Comparison of ENCODE assay signal across 9 cellular contexts in genomic region chr11:31804439-31805036, GRCh38. TPM values are rescaled to one million over a fixed set of nuclear protein-coding genes. Genes with fewer than 3 reads are reported as not detected.
DNase-seq lines count a peak whose midpoint lies in the region; ATAC-seq and TF ChIP-seq lines count a peak whose summit lies in the region.
"Had no signal": no experiment of that assay in that cellular context is flagged by ENCODE, and none has a peak within 500 bp of the region (broad histone marks: within the 10 kb centered on the region; RNA-seq: fewer than 3 reads in every experiment).

No MANE protein-coding gene starts in this region.

- H3K27ac Mint-ChIP-seq in mesothelial cell of epicardium: no peak overlapping the region

- H3K27me3 Mint-ChIP-seq in mesothelial cell of epicardium (ENCODE audit: low read depth): peaks cover 98% of the 10 kb centered on the region

- H3K4me1 ChIP-seq in adipocyte (ENCODE audit: control insufficient read depth, insufficient read depth, low read length): peaks cover 9% of the 10 kb centered on the region

- no peak for DNase-seq in AG10803 (ENCODE audit: low read depth)
- no peak for DNase-seq in adipocyte (ENCODE audit: low read depth)
- DNase-seq in mesothelial cell of epicardium (ENCODE audit: low spot score in 2 of 2, unreplicated experiment in 2 of 2): peak in 1 of 2 experiments; percentile 44
- no peak for DNase-seq in sciatic nerve (ENCODE audit: low spot score)
- no peak for DNase-seq in WERI-Rb-1
- no peak for DNase-seq in stimulated activated CD4-positive, alpha-beta T cell treated with anti-CD3 and anti-CD28 coated beads, Interleukin-4, amount 100 ng/mL, for 4 hours
- no peak for DNase-seq in NCI-H2081 treated with DMSO at 0.1 percent for 48 hours (lab: John Stamatoyannopoulos, UW)

- H3K4me3 ChIP-seq in AG10803 (ENCODE audit: low read length) (peak overlapping the region; percentile 17; the same call in 1 of the 2 replicates), adipocyte (ENCODE audit: low read length) (peak overlapping the region; percentile 41), WERI-Rb-1 (ENCODE audit: low read depth, low read length) (no peak overlapping the region)
- H3K4me3 ChIP-seq: vagina had no signal

- no peak overlapping the region for H3K9ac ChIP-seq in adipocyte (ENCODE audit: low read length)

- H3K36me3 ChIP-seq in adipocyte (ENCODE audit: control insufficient read depth, insufficient read depth, low read length, severe bottlenecking) (no peaks in the 10 kb centered on the region), WERI-Rb-1 (no peaks in the 10 kb centered on the region)
- H3K36me3 ChIP-seq: vagina had no signal

- intact Hi-C loops in sciatic nerve (cut with DNase I): no loop called here

- H3K9me3 ChIP-seq in adipocyte (ENCODE audit: control insufficient read depth, low read length) (peaks cover 15% of the 10 kb centered on the region), WERI-Rb-1 (ENCODE audit: severe bottlenecking) (no peaks in the 10 kb centered on the region)
- H3K9me3 ChIP-seq: vagina had no signal

- H3K9me3 Mint-ChIP-seq in mesothelial cell of epicardium: no peaks in the 10 kb centered on the region

- no peaks in the 10 kb centered on the region for H3K36me3 Mint-ChIP-seq in mesothelial cell of epicardium

- ATAC-seq in GM18868 (IDR thresholded peaks at IDR 0.05; ENCODE audit: unreplicated experiment) (peak; percentile 36), sciatic nerve (no peak)

- H3K4me1 Mint-ChIP-seq in mesothelial cell of epicardium: peaks cover 19% of the 10 kb centered on the region

- no peak for TF ChIP-seq CTCF in AG10803 (conservative IDR thresholded peaks at IDR 0.05; ENCODE audit: low read length)
- TF ChIP-seq CTCF in mesothelial cell of epicardium (IDR thresholded peaks at IDR 0.05; ENCODE audit: unreplicated experiment): no peak
- no peak for TF ChIP-seq CTCF in WERI-Rb-1 (IDR thresholded peaks at IDR 0.05; ENCODE audit: low read depth, low read length)

- peak overlapping the region; percentile 42 for H3K4me3 Mint-ChIP-seq in mesothelial cell of epicardium

- H3K27ac ChIP-seq in WERI-Rb-1: no peak overlapping the region
- H3K27ac ChIP-seq: vagina had no signal

- H3K27me3 ChIP-seq in adipocyte (replicated peaks; ENCODE audit: control insufficient read depth, insufficient read depth, low read length) (peaks cover 95% of the 10 kb centered on the region), WERI-Rb-1 (ENCODE audit: insufficient read depth, low read depth, severe bottlenecking) (peaks cover 96% of the 10 kb centered on the region)

RNA-seq across cellular contexts. Expression of gene PAX6, which starts 6.6 kb away (rescaled TPM):
- total RNA-seq in mesothelial cell of epicardium (not detected in 3 replicates), sciatic nerve (not detected)
- total RNA-seq: vagina had no signal
